In genomic region chr22:36457688-36458450, GRCh38 we compare ENCODE assay signal across 12 cellular contexts. TPM values are rescaled to one million over a fixed set of nuclear protein-coding genes. Genes with fewer than 3 reads are reported as not detected.
DNase-seq lines count a peak whose midpoint lies in the region; ATAC-seq and TF ChIP-seq lines count a peak whose summit lies in the region.
"Had no signal": no experiment of that assay in that cellular context is flagged by ENCODE, and none has a peak within 500 bp of the region (broad histone marks: within the 10 kb centered on the region; RNA-seq: fewer than 3 reads in every experiment).

No MANE protein-coding gene starts in this region.

- intact Hi-C loops in body of pancreas (cut with DNase I) (no loop called here), left lung (cut with DNase I) (no loop called here), testis (cut with DNase I; ENCODE audit: low total_unique reads) (loop anchor here (10.0 kb wide), 1 partner anchor 73 kb away; the partner anchor contains the start of gene MYH9)

- H3K4me3 ChIP-seq in body of pancreas: no peak overlapping the region
- no peak overlapping the region for H3K4me3 ChIP-seq in left lung
- no peak overlapping the region for H3K4me3 ChIP-seq in testis

- 69 to 92% methylated on average over 2 to 14 of the region's 14 CpGs for WGBS in body of pancreas, 2 donors
- WGBS in testis, 2 donors: 62 to 78% methylated on average over 11 to 14 of the region's 14 CpGs

- H3K27ac ChIP-seq in body of pancreas (peak overlapping the region; percentile 53 to 99 (median 80)), left lung (peak overlapping the region; percentile 72 to 94), testis (peak overlapping the region in 1 of 2 donors; percentile 71)

- no peaks in the 10 kb centered on the region for H3K36me3 ChIP-seq in body of pancreas (replicated peaks in 1 of 2; ENCODE audit: insufficient read depth in 1 of 2, low read depth in 2 of 2)
- H3K36me3 ChIP-seq in left lung: no peaks in the 10 kb centered on the region
- H3K36me3 ChIP-seq in testis (ENCODE audit: low read depth, missing control alignments): no peaks in the 10 kb centered on the region

- no peaks in the 10 kb centered on the region for H3K36me3 Mint-ChIP-seq in stimulated activated memory B cell treated with anti-CD40 and anti-IgM and Interleukin-4, amounts not matched to agents 10 μg/mL and 1 μg/mL and 100 μg/mL, for 72 hours

- ATAC-seq in body of pancreas (no peak), left lung (no peak), GM19023 (IDR thresholded peaks at IDR 0.05; ENCODE audit: unreplicated experiment) (no peak)
- no peak for ATAC-seq in stimulated activated memory B cell treated with anti-CD40 and anti-IgM and Interleukin-4, amounts not matched to agents 10 μg/mL and 1 μg/mL and 100 μg/mL, for 72 hours
- ATAC-seq: activated CD4-positive, alpha-beta T cell treated with anti-CD3 and anti-CD28 coated beads for 36 hours had no signal

- TF ChIP-seq POLR2A in body of pancreas (IDR thresholded peaks at IDR 0.05) (no peak), testis (IDR thresholded peaks at IDR 0.05) (no peak)

- H3K9me3 ChIP-seq in body of pancreas: no peaks in the 10 kb centered on the region
- H3K9me3 ChIP-seq in left lung: no peaks in the 10 kb centered on the region
- H3K9me3 ChIP-seq in testis: no peaks in the 10 kb centered on the region

- no peaks in the 10 kb centered on the region for H3K9me3 Mint-ChIP-seq in stimulated activated memory B cell treated with anti-CD40 and anti-IgM and Interleukin-4, amounts not matched to agents 10 μg/mL and 1 μg/mL and 100 μg/mL, for 72 hours

- peak; percentile 15 for DNase-seq in GM20000 (ENCODE audit: low spot score)
- DNase-seq in body of pancreas: peak in 3 of 4 donors; percentile 58 to 71 (median 66)
- DNase-seq in left lung: peak in 1 of 2 donors; percentile 52
- DNase-seq in DMS153 (lab: John Stamatoyannopoulos, UW): no peak
- DNase-seq in testis: no peak
- no peak for DNase-seq in GDM1 (lab: John Stamatoyannopoulos, UW)
- DNase-seq: activated CD4-positive, alpha-beta T cell treated with anti-CD3 and anti-CD28 coated beads for 36 hours; DND-41; Kasumi-1; small intestine had no signal

- no peak overlapping the region for H3K4me3 Mint-ChIP-seq in stimulated activated memory B cell treated with anti-CD40 and anti-IgM and Interleukin-4, amounts not matched to agents 10 μg/mL and 1 μg/mL and 100 μg/mL, for 72 hours
- H3K4me3 Mint-ChIP-seq: activated CD4-positive, alpha-beta T cell treated with anti-CD3 and anti-CD28 coated beads for 36 hours had no signal

- no peak for TF ChIP-seq CTCF in GM20000 (IDR thresholded peaks at IDR 0.05; ENCODE audit: extremely low read depth, missing control alignments)
- TF ChIP-seq CTCF in body of pancreas (IDR thresholded peaks at IDR 0.05): no peak
- no peak for TF ChIP-seq CTCF in left lung (IDR thresholded peaks at IDR 0.05)
- no peak for TF ChIP-seq CTCF in testis (IDR thresholded peaks at IDR 0.05)

- no peaks in the 10 kb centered on the region for H3K27me3 Mint-ChIP-seq in stimulated activated memory B cell treated with anti-CD40 and anti-IgM and Interleukin-4, amounts not matched to agents 10 μg/mL and 1 μg/mL and 100 μg/mL, for 72 hours
- H3K27me3 Mint-ChIP-seq: activated CD4-positive, alpha-beta T cell treated with anti-CD3 and anti-CD28 coated beads for 36 hours had no signal

- H3K4me1 Mint-ChIP-seq in stimulated activated memory B cell treated with anti-CD40 and anti-IgM and Interleukin-4, amounts not matched to agents 10 μg/mL and 1 μg/mL and 100 μg/mL, for 72 hours: peaks cover 30% of the 10 kb centered on the region

- H3K4me1 ChIP-seq in body of pancreas: peaks cover 61% of the 10 kb centered on the region
- H3K4me1 ChIP-seq in left lung: peaks cover 21 to 62% of the 10 kb centered on the region in 2 donors
- peaks cover 17% of the 10 kb centered on the region for H3K4me1 ChIP-seq in testis

- peak overlapping the region; percentile 56 for H3K27ac Mint-ChIP-seq in stimulated activated memory B cell treated with anti-CD40 and anti-IgM and Interleukin-4, amounts not matched to agents 10 μg/mL and 1 μg/mL and 100 μg/mL, for 72 hours
- H3K27ac Mint-ChIP-seq: activated CD4-positive, alpha-beta T cell treated with anti-CD3 and anti-CD28 coated beads for 36 hours had no signal

- H3K27me3 ChIP-seq in body of pancreas (no peaks in the 10 kb centered on the region), left lung (no peaks in the 10 kb centered on the region), testis (no peaks in the 10 kb centered on the region)

RNA-seq across cellular contexts. Expression of gene TXN2, which starts 23.6 kb away (rescaled TPM):
- total RNA-seq in body of pancreas (10 to 100 TPM; 27.0 to 44.5 TPM), left lung (10 to 100 TPM; 64.4 to 65.3 TPM), testis (100 to 1,000 TPM in 1 of 2 donors, 10 to 100 TPM in 1; 92.4 to 141 TPM)
- 95.6 TPM for polyA plus RNA-seq in testis (ENCODE audit: insufficient read depth, low read depth, low replicate concordance)

RNA-seq across cellular contexts. Expression of gene FOXRED2, which starts 49.0 kb away (rescaled TPM):
- 1 to 10 TPM; 2.0 to 4.9 TPM for total RNA-seq in body of pancreas
- 10 to 100 TPM; 17.2 to 22.1 TPM for total RNA-seq in left lung
- total RNA-seq in testis: 10 to 100 TPM; 23.8 to 34.6 TPM
- 17.7 TPM for polyA plus RNA-seq in testis (ENCODE audit: insufficient read depth, low read depth, low replicate concordance)

Comparison
In these comparisons a context has a peak if more than half of its experiments do, and no peak if none do; other contexts are left out.
1. DNase-seq: peak in GM20000 (single experiment) and body of pancreas (3 of 4); none in DMS153 (single experiment), testis (single experiment) and GDM1 (single experiment).